In genomic region chr1:226403522-226404034, GRCh38 we compare ENCODE assay signal across 9 cellular contexts. TPM values are rescaled to one million over a fixed set of nuclear protein-coding genes. Genes with fewer than 3 reads are reported as not detected.
A peak's percentile ranks its signal among the peaks of the same experiment; 100 is the strongest.
DNase-seq lines count a peak whose midpoint lies in the region; ATAC-seq and TF ChIP-seq lines count a peak whose summit lies in the region.
"Had no signal": no experiment of that assay in that cellular context is flagged by ENCODE, and none has a peak within 500 bp of the region (broad histone marks: within the 10 kb centered on the region; RNA-seq: fewer than 3 reads in every experiment).

No MANE protein-coding gene starts in this region.

- H4K20me1 ChIP-seq in hepatocyte (ENCODE audit: insufficient read depth, poor library complexity, severe bottlenecking), result peaks cover 25% of the 10 kb centered on the region

- TF ChIP-seq CTCF in AG10803 (conservative IDR thresholded peaks at IDR 0.05; ENCODE audit: low read length) (peak; percentile 52), GM12873 (IDR thresholded peaks at IDR 0.05; ENCODE audit: insufficient read depth, low read depth, low read length, missing control alignments) (peak; percentile 55), hepatocyte (IDR thresholded peaks at IDR 0.05; ENCODE audit: poor library complexity) (peak; percentile 9), coronary artery (IDR thresholded peaks at IDR 0.05) (no peak)

- H3K4me2 ChIP-seq in hepatocyte, result no peak overlapping the region

- H3K9me3 ChIP-seq in T-helper 17 cell (ENCODE audit: control insufficient read depth, low read length, poor library complexity, severe bottlenecking) (no peaks in the 10 kb centered on the region), hepatocyte (ENCODE audit: low read depth) (no peaks in the 10 kb centered on the region)

- no peak for ATAC-seq in T-helper 17 cell

- no peaks in the 10 kb centered on the region for H3K27me3 Mint-ChIP-seq in T-helper 17 cell

- peaks cover 25% of the 10 kb centered on the region for H3K4me1 ChIP-seq in hepatocyte (ENCODE audit: insufficient read depth)

- H3K27ac Mint-ChIP-seq in T-helper 17 cell, result no peak overlapping the region

- no peak overlapping the region for H2AFZ ChIP-seq in hepatocyte
- H2AFZ ChIP-seq: parathyroid adenoma had no signal

- DNase-seq in AG10803 (ENCODE audit: low read depth), result peak; percentile 15
- DNase-seq in T-helper 17 cell, result no peak
- no peak for DNase-seq in hepatocyte (ENCODE audit: low spot score)
- no peak for DNase-seq in DMS153 treated with DMSO at 0.1 percent for 48 hours (lab: John Stamatoyannopoulos, UW; ENCODE audit: unreplicated experiment)
- no peak for DNase-seq in SW480 (ENCODE audit: low spot score)
- DNase-seq in middle frontal gyrus (ENCODE audit: extremely low spot score, low spot score), result no peak
- DNase-seq in coronary artery (ENCODE audit: low spot score), result no peak

- H3K4me3 Mint-ChIP-seq in T-helper 17 cell, result peak overlapping the region; percentile 50

- H3K36me3 ChIP-seq in hepatocyte (replicated peaks; ENCODE audit: insufficient read depth, low read depth), result no peaks in the 10 kb centered on the region

- peaks cover 61% of the 10 kb centered on the region for H3K4me1 Mint-ChIP-seq in T-helper 17 cell

- H3K27ac ChIP-seq in hepatocyte (no peak overlapping the region), coronary artery (no peak overlapping the region)
- H3K27ac ChIP-seq: parathyroid adenoma had no signal

- no peaks in the 10 kb centered on the region for H3K27me3 ChIP-seq in hepatocyte

- peaks cover 14% of the 10 kb centered on the region for H3K36me3 Mint-ChIP-seq in T-helper 17 cell (ENCODE audit: low read depth)

- H3K79me2 ChIP-seq in hepatocyte, result peaks cover 80% of the 10 kb centered on the region

- 64% methylated on average over 2 of the region's 2 CpGs for WGBS in hepatocyte (ENCODE audit: low lambda C conversion rate, missing lambda C conversion rate)

- H3K9me2 ChIP-seq in hepatocyte (replicated peaks; ENCODE audit: insufficient read depth), result no peaks in the 10 kb centered on the region

- H3K4me3 ChIP-seq in AG10803 (ENCODE audit: low read length) (no peak overlapping the region), hepatocyte (no peak overlapping the region), coronary artery (no peak overlapping the region)

RNA-seq across cellular contexts. Expression of gene PARP1, which starts 4.3 kb away (rescaled TPM):
- total RNA-seq in T-helper 17 cell (10 to 100 TPM; 84.2 to 87.3 TPM), hepatocyte (61.9 and 93.0 TPM in 2 replicates)
- 59.7 and 65.5 TPM in 2 replicates for polyA plus RNA-seq in hepatocyte
